In the genomic region with DNA sequence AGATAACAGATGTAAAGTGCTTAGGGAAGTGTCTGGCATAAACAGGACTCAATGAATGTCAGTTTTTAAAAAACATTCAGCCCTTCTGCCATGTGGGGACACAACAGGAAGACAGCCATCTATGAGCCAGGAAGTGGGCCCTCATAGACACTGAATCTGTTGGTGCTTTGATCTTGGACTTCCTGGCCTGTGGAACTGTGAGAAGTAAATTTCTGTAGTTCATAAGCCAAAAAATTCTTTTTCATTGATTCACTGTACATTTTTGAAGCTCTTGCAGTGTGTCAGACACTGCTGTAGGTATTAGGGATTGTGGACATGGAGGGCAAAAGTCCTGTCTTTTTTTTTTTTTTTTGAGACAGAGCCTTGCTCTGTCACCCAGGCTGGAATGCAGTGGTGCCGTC, we compare ENCODE assay signal across 1 cellular context.
TF ChIP-seq lines count a peak whose summit lies in the region.

No MANE protein-coding gene starts in this region.

TF ChIP-seq in IMR-90, 13 proteins besides CTCF, POLR2A, EP300 and RAD21 (continued from another document):
- no peak for TF ChIP-seq ELK1 (IDR thresholded peaks at IDR 0.05; ENCODE audit: borderline replicate concordance, low read depth, low read length)
- no peak for TF ChIP-seq BHLHE40 (IDR thresholded peaks at IDR 0.05; ENCODE audit: low read depth, low read length)
- TF ChIP-seq FOS (IDR thresholded peaks at IDR 0.05; ENCODE audit: low read depth, low read length): no peak
- no peak for TF ChIP-seq MAZ (IDR thresholded peaks at IDR 0.05; ENCODE audit: borderline replicate concordance, low read depth, low read length)
